Comparison of ENCODE assay signal across 9 cellular contexts in genomic region chr20:41172296-41173140, GRCh38. TPM values are rescaled to one million over a fixed set of nuclear protein-coding genes. Genes with fewer than 3 reads are reported as not detected.
DNase-seq lines count a peak whose midpoint lies in the region; ATAC-seq and TF ChIP-seq lines count a peak whose summit lies in the region.
"Had no signal": no experiment of that assay in that cellular context is flagged by ENCODE, and none has a peak within 500 bp of the region (broad histone marks: within the 10 kb centered on the region; RNA-seq: fewer than 3 reads in every experiment).

No MANE protein-coding gene starts in this region.

- no peak overlapping the region for H3K4me3 Mint-ChIP-seq in activated naive CD8-positive, alpha-beta T cell
- no peak overlapping the region for H3K4me3 Mint-ChIP-seq in stimulated activated effector memory CD8-positive, alpha-beta T cell treated with anti-CD3 and anti-CD28 coated beads, Interleukin-12 subunit alpha, Interleukin-12 subunit beta, amount 100 ng/mL, for 72 hours

- TF ChIP-seq CTCF in GM10266 (IDR thresholded peaks at IDR 0.05; ENCODE audit: control insufficient read depth, insufficient read depth, low read depth, missing control alignments): no peak

- intact Hi-C loops in right cardiac atrium (cut with DNase I): loop anchor here (2.0 to 10.0 kb wide), 6 partner anchors 60 to 242 kb away; partner anchors contain the start of gene LPIN3 (in 2 of the 4)

- H3K9me3 Mint-ChIP-seq in activated naive CD8-positive, alpha-beta T cell (ENCODE audit: low read depth): no peaks in the 10 kb centered on the region
- H3K9me3 Mint-ChIP-seq in stimulated activated effector memory CD8-positive, alpha-beta T cell treated with anti-CD3 and anti-CD28 coated beads, Interleukin-12 subunit alpha, Interleukin-12 subunit beta, amount 100 ng/mL, for 72 hours: no peaks in the 10 kb centered on the region

- H3K4me1 Mint-ChIP-seq in activated naive CD8-positive, alpha-beta T cell (ENCODE audit: low read depth): peaks cover 37% of the 10 kb centered on the region
- peaks cover 42% of the 10 kb centered on the region for H3K4me1 Mint-ChIP-seq in stimulated activated effector memory CD8-positive, alpha-beta T cell treated with anti-CD3 and anti-CD28 coated beads, Interleukin-12 subunit alpha, Interleukin-12 subunit beta, amount 100 ng/mL, for 72 hours

- H3K36me3 Mint-ChIP-seq in activated naive CD8-positive, alpha-beta T cell: no peaks in the 10 kb centered on the region
- H3K36me3 Mint-ChIP-seq in stimulated activated effector memory CD8-positive, alpha-beta T cell treated with anti-CD3 and anti-CD28 coated beads, Interleukin-12 subunit alpha, Interleukin-12 subunit beta, amount 100 ng/mL, for 72 hours: peaks cover 94% of the 10 kb centered on the region

- H3K27ac Mint-ChIP-seq in activated naive CD8-positive, alpha-beta T cell: peak overlapping the region; percentile 80
- peak overlapping the region; percentile 88 for H3K27ac Mint-ChIP-seq in stimulated activated effector memory CD8-positive, alpha-beta T cell treated with anti-CD3 and anti-CD28 coated beads, Interleukin-12 subunit alpha, Interleukin-12 subunit beta, amount 100 ng/mL, for 72 hours

- H3K9me3 ChIP-seq in right cardiac atrium (ENCODE audit: control insufficient read depth, low read length): no peaks in the 10 kb centered on the region

- no peaks in the 10 kb centered on the region for H3K27me3 ChIP-seq in right cardiac atrium (ENCODE audit: control insufficient read depth, insufficient read depth)

- H3K27me3 Mint-ChIP-seq in activated naive CD8-positive, alpha-beta T cell: no peaks in the 10 kb centered on the region

- 44% methylated on average over 18 of the region's 18 CpGs for WGBS in right cardiac atrium

- ATAC-seq in HG02678 (IDR thresholded peaks at IDR 0.05; ENCODE audit: unreplicated experiment) (peak; percentile 11), right cardiac atrium (peak; percentile 22 to 32), HG03045 (IDR thresholded peaks at IDR 0.05; ENCODE audit: unreplicated experiment) (no peak)
- ATAC-seq in stimulated activated effector memory CD8-positive, alpha-beta T cell treated with anti-CD3 and anti-CD28 coated beads, Interleukin-12 subunit alpha, Interleukin-12 subunit beta, amount 100 ng/mL, for 72 hours: peak; percentile 27

- H3K4me1 ChIP-seq in right cardiac atrium (ENCODE audit: control insufficient read depth, insufficient read depth, low read length): peaks cover 20% of the 10 kb centered on the region

- peak overlapping the region; percentile 86 for H3K27ac ChIP-seq in right cardiac atrium (ENCODE audit: low read length)

- no peak overlapping the region for H3K4me3 ChIP-seq in right cardiac atrium (ENCODE audit: low read length)

- DNase-seq in right cardiac atrium (peak in 2 of 3 donors; percentile 53 to 75), NCI-H510A treated with DMSO at 0.1 percent for 48 hours (lab: John Stamatoyannopoulos, UW) (no peak), GOT3 (lab: John Stamatoyannopoulos, UW) (no peak), GM10266 (ENCODE audit: extremely low spot score) (no peak)
- no peak for DNase-seq in stimulated activated effector memory CD8-positive, alpha-beta T cell treated with anti-CD3 and anti-CD28 coated beads, Interleukin-12 subunit alpha, Interleukin-12 subunit beta, amount 100 ng/mL, for 72 hours (ENCODE audit: low spot score in 2 of 2)
- DNase-seq: NCI-H1436 treated with DMSO at 0.1 percent for 48 hours had no signal

RNA-seq across cellular contexts. Expression of gene PLCG1, which starts 35.2 kb away (rescaled TPM):
- total RNA-seq in right cardiac atrium: 10 to 100 TPM; 50.1 to 62.2 (median 58.3) TPM
- polyA plus RNA-seq in right cardiac atrium: 45.6 TPM

Comparison
In these comparisons a context has a peak if more than half of its experiments do, and no peak if none do; other contexts are left out.
1. DNase-seq: peak in right cardiac atrium (2 of 3); none in stimulated activated effector memory CD8-positive, alpha-beta T cell treated with anti-CD3 and anti-CD28 coated beads, Interleukin-12 subunit alpha, Interleukin-12 subunit beta, amount 100 ng/mL, for 72 hours (0 of 2), NCI-H510A treated with DMSO at 0.1 percent for 48 hours (single experiment), GOT3 (single experiment) and GM10266 (single experiment).